ENCODE assay signal across 14 cellular contexts in genomic region chr22:40056163-40056958, GRCh38.
DNase-seq lines count a peak whose midpoint lies in the region; ATAC-seq and TF ChIP-seq lines count a peak whose summit lies in the region.
"Had no signal": no experiment of that assay in that cellular context is flagged by ENCODE, and none has a peak within 500 bp of the region (broad histone marks: within the 10 kb centered on the region; RNA-seq: fewer than 3 reads in every experiment).

No MANE protein-coding gene starts in this region.

- H3K4me1 Mint-ChIP-seq in T-helper 2 cell treated with Interferon-gamma antibody and Interleukin-4, amounts not matched to agents 5 μg/mL and 100 μg/mL, for 36 hours (ENCODE audit: low read depth): peaks cover 57% of the 10 kb centered on the region
- peaks cover 81% of the 10 kb centered on the region for H3K4me1 Mint-ChIP-seq in activated B cell treated with CpG ODN at 0.5 μM for 24 hours
- peaks cover 49% of the 10 kb centered on the region for H3K4me1 Mint-ChIP-seq in memory B cell

- H3K9me3 ChIP-seq in KOPT-K1 (ENCODE audit: insufficient read depth, low read length, poor library complexity, severe bottlenecking): no peaks in the 10 kb centered on the region
- H3K9me3 ChIP-seq: tibial nerve had no signal

- peak overlapping the region; percentile 79 for H3K27ac Mint-ChIP-seq in T-helper 2 cell treated with Interferon-gamma antibody and Interleukin-4, amounts not matched to agents 5 μg/mL and 100 μg/mL, for 36 hours
- H3K27ac Mint-ChIP-seq in activated B cell treated with CpG ODN at 0.5 μM for 24 hours: peak overlapping the region; percentile 85
- H3K27ac Mint-ChIP-seq in memory B cell: peak overlapping the region; percentile 90

- H3K9me3 Mint-ChIP-seq in T-helper 2 cell treated with Interferon-gamma antibody and Interleukin-4, amounts not matched to agents 5 μg/mL and 100 μg/mL, for 36 hours: no peaks in the 10 kb centered on the region
- H3K9me3 Mint-ChIP-seq in activated B cell treated with CpG ODN at 0.5 μM for 24 hours (no peaks in the 10 kb centered on the region), memory B cell (no peaks in the 10 kb centered on the region)

- TF ChIP-seq CTCF in activated B cell treated with CpG ODN at 0.5 μM for 24 hours (IDR thresholded peaks at IDR 0.05): no peak

- no peaks in the 10 kb centered on the region for H3K27me3 Mint-ChIP-seq in T-helper 2 cell treated with Interferon-gamma antibody and Interleukin-4, amounts not matched to agents 5 μg/mL and 100 μg/mL, for 36 hours (ENCODE audit: low read depth)
- no peaks in the 10 kb centered on the region for H3K27me3 Mint-ChIP-seq in activated B cell treated with CpG ODN at 0.5 μM for 24 hours
- no peaks in the 10 kb centered on the region for H3K27me3 Mint-ChIP-seq in memory B cell

- H3K36me3 ChIP-seq in KOPT-K1 (ENCODE audit: insufficient read depth, low read length): no peaks in the 10 kb centered on the region
- H3K36me3 ChIP-seq: tibial nerve had no signal

- H3K36me3 Mint-ChIP-seq in T-helper 2 cell treated with Interferon-gamma antibody and Interleukin-4, amounts not matched to agents 5 μg/mL and 100 μg/mL, for 36 hours (ENCODE audit: low read depth): peaks cover 11% of the 10 kb centered on the region
- peaks cover 10% of the 10 kb centered on the region for H3K36me3 Mint-ChIP-seq in activated B cell treated with CpG ODN at 0.5 μM for 24 hours (ENCODE audit: low read depth)
- peaks cover 7% of the 10 kb centered on the region for H3K36me3 Mint-ChIP-seq in memory B cell

- ATAC-seq in activated B cell treated with CpG ODN at 0.5 μM for 24 hours (ENCODE audit: low read depth) (no peak), memory B cell (ENCODE audit: low read depth) (no peak), GM19023 (IDR thresholded peaks at IDR 0.05; ENCODE audit: unreplicated experiment) (no peak)

- H3K27ac ChIP-seq in KOPT-K1 (ENCODE audit: low read depth, low read length, poor library complexity, severe bottlenecking): peak overlapping the region; percentile 82
- H3K27ac ChIP-seq: parathyroid adenoma, tibial nerve had no signal

- peak overlapping the region; percentile 58 for H3K4me3 Mint-ChIP-seq in T-helper 2 cell treated with Interferon-gamma antibody and Interleukin-4, amounts not matched to agents 5 μg/mL and 100 μg/mL, for 36 hours
- H3K4me3 Mint-ChIP-seq in activated B cell treated with CpG ODN at 0.5 μM for 24 hours (peak overlapping the region; percentile 2), memory B cell (peak overlapping the region; percentile 80)

- intact Hi-C loops in activated B cell treated with CpG ODN at 0.5 μM for 24 hours (cut with micrococcal nuclease): loop anchor here (5.0 to 10.0 kb wide), 2 partner anchors 36 to 158 kb away; no protein-coding TSS in a partner anchor

- no peak for DNase-seq in T-helper 2 cell treated with Interferon-gamma antibody and Interleukin-4, amounts not matched to agents 5 μg/mL and 100 μg/mL, for 36 hours (ENCODE audit: low spot score)
- no peak for DNase-seq in T-helper 2 cell
- DNase-seq in activated B cell treated with CpG ODN at 0.5 μM for 24 hours: no peak
- DNase-seq in memory B cell (ENCODE audit: low spot score in 2 of 2): no peak
- DNase-seq in globus pallidus (ENCODE audit: low spot score): no peak
- DNase-seq in NCI-H524 (lab: John Stamatoyannopoulos, UW): no peak
- DNase-seq: effector CD8-positive, alpha-beta T cell; foreskin melanocyte; midbrain; NCI-H1417 treated with DMSO at 0.1 percent for 48 hours had no signal

- POLR2A ChIA-PET in activated B cell treated with CpG ODN at 0.5 μM for 24 hours (lab: Charles Lee): interaction anchor here (0.6 to 4.5 kb wide), 9 partner anchors 9 to 160 kb away, joined by 3 to 64 read pairs (median 4); partner anchors contain the start of gene TNRC6B

- CTCF ChIA-PET in activated B cell treated with CpG ODN at 0.5 μM for 24 hours (lab: Charles Lee): no interaction called here

Comparison
In these comparisons a context has a peak if more than half of its experiments do, and no peak if none do; other contexts are left out.
1. H3K4me3 Mint-ChIP-seq: peak in every context shown above with its lines; median percentile 80 in memory B cell; 58 in T-helper 2 cell treated with Interferon-gamma antibody and Interleukin-4, amounts not matched to agents 5 μg/mL and 100 μg/mL, for 36 hours; 2 in activated B cell treated with CpG ODN at 0.5 μM for 24 hours.